ENCODE assay signal across 19 cellular contexts in genomic region chr4:154086247-154086646, GRCh38.
DNase-seq lines count a peak whose midpoint lies in the region; ATAC-seq and TF ChIP-seq lines count a peak whose summit lies in the region.
"Had no signal": no experiment of that assay in that cellular context is flagged by ENCODE, and none has a peak within 500 bp of the region (broad histone marks: within the 10 kb centered on the region; RNA-seq: fewer than 3 reads in every experiment).

No MANE protein-coding gene starts in this region.

- H3K36me3 ChIP-seq in HEK293 (ENCODE audit: control insufficient read depth in 2 of 2, insufficient read depth in 1 of 2, low read length in 2 of 2) (no peaks in the 10 kb centered on the region), kidney epithelial cell (ENCODE audit: control insufficient read depth, insufficient read depth, low read length) (no peaks in the 10 kb centered on the region), Karpas-422 (ENCODE audit: insufficient read depth, low read length) (no peaks in the 10 kb centered on the region)
- H3K36me3 ChIP-seq: HAP-1 had no signal

- H3K4me2 ChIP-seq in Karpas-422 (ENCODE audit: low read depth, low read length, poor library complexity, severe bottlenecking), result no peak overlapping the region

- H3K9me2 ChIP-seq in Karpas-422 (replicated peaks; ENCODE audit: insufficient read depth, low read length), result no peaks in the 10 kb centered on the region

- peak; percentile 17; the same call in 1 of the 2 replicates for ATAC-seq in WTC11
- ATAC-seq: HepG2 had no signal

- TF ChIP-seq CTCF in HEK293 (tag by site-specific recombination; IDR thresholded peaks at IDR 0.05) (no peak), WTC11 (IDR thresholded peaks at IDR 0.05) (no peak), kidney epithelial cell (IDR thresholded peaks at IDR 0.05; ENCODE audit: insufficient read depth, low read length, poor library complexity, severe bottlenecking) (no peak)

- H3K9me3 Mint-ChIP-seq in WTC11, result no peaks in the 10 kb centered on the region

- H3K27me3 Mint-ChIP-seq in WTC11 (ENCODE audit: low read depth), result no peaks in the 10 kb centered on the region

- H3K27me3 ChIP-seq in kidney epithelial cell (ENCODE audit: control insufficient read depth, insufficient read depth, low read length), result no peaks in the 10 kb centered on the region
- peaks cover 5% of the 10 kb centered on the region; the same call in 1 of the 2 replicates for H3K27me3 ChIP-seq in Karpas-422 (ENCODE audit: low read length)

- CTCF ChIA-PET in HEK293 (lab: Yijun Ruan, JAX) (interaction anchor here (0.7 kb wide), 1 partner anchor 161 kb away, joined by 3 read pairs; no protein-coding TSS in a partner anchor), WTC11 (lab: Charles Lee) (interaction anchor here (0.6 to 1.1 kb wide), 2 partner anchors 35 to 293 kb away, joined by 4 read pairs; no protein-coding TSS in a partner anchor)

- H3K4me3 ChIP-seq in HEK293 (ENCODE audit: low read depth, low read length) (no peak overlapping the region), kidney epithelial cell (ENCODE audit: low read depth, low read length) (no peak overlapping the region), Karpas-422 (ENCODE audit: low read length) (no peak overlapping the region)
- H3K4me3 ChIP-seq: HAP-1, SK-N-MC had no signal

- H3K4me1 Mint-ChIP-seq in WTC11, result peaks cover 8% of the 10 kb centered on the region

- no peaks in the 10 kb centered on the region for H3K36me3 Mint-ChIP-seq in WTC11

- H2AFZ ChIP-seq in Karpas-422 (ENCODE audit: low read length), result no peak overlapping the region

- no peaks in the 10 kb centered on the region for H3K79me2 ChIP-seq in Karpas-422 (ENCODE audit: low read length)

- POLR2A ChIA-PET in HEK293 (lab: Yijun Ruan, JAX) (no interaction called here), WTC11 (lab: Charles Lee) (no interaction called here)

- no peak overlapping the region for H3K27ac Mint-ChIP-seq in WTC11

- DNase-seq in A172 (ENCODE audit: low spot score) (peak; percentile 2), WTC11 (ENCODE audit: low spot score) (no peak), kidney epithelial cell (ENCODE audit: low read depth) (peak; percentile 21), Karpas-422 (no peak), DMS153 treated with DMSO at 0.1 percent for 48 hours (lab: John Stamatoyannopoulos, UW; ENCODE audit: unreplicated experiment) (no peak)
- DNase-seq in activated effector memory CD4-positive, alpha-beta T cell treated with anti-CD3 and anti-CD28 coated beads, Interleukin-2, amount 50 U/mL, for 16 hours, result no peak
- DNase-seq in stimulated activated CD4-positive, alpha-beta T cell treated with anti-CD3 and anti-CD28 coated beads, Interleukin-1b, Interleukin-23, amount 100 ng/mL, for 48 hours, result no peak
- DNase-seq: C1 segment of cervical spinal cord, KG1, MM.1S, NCI-H1092 treated with DMSO at 0.1 percent for 48 hours, NCI-H2081 treated with DMSO at 0.1 percent for 48 hours, NCI-H510A treated with DMSO at 0.1 percent for 48 hours, NCI-H82, Right ventricle myocardium superior had no signal

- H3K27ac ChIP-seq in HEK293 (ENCODE audit: extremely low read depth, low read depth, low read length) (no peak overlapping the region), Karpas-422 (ENCODE audit: low read length) (no peak overlapping the region)
- H3K27ac ChIP-seq: SK-N-MC had no signal

- H4K20me1 ChIP-seq in Karpas-422 (ENCODE audit: insufficient read depth, low read depth, low read length), result no peaks in the 10 kb centered on the region

- no peaks in the 10 kb centered on the region for H3K9me3 ChIP-seq in HEK293 (ENCODE audit: control insufficient read depth, insufficient read depth, low read depth, low read length)
- no peaks in the 10 kb centered on the region for H3K9me3 ChIP-seq in Karpas-422 (ENCODE audit: low read length)
- H3K9me3 ChIP-seq: HAP-1 had no signal

- H3K4me1 ChIP-seq in HEK293 (ENCODE audit: control insufficient read depth, insufficient read depth, low read length) (peaks cover 6% of the 10 kb centered on the region; the same call in 1 of the 2 replicates), Karpas-422 (ENCODE audit: low read length) (peaks cover 9% of the 10 kb centered on the region)
- H3K4me1 ChIP-seq: HAP-1 had no signal

- H3K9ac ChIP-seq in Karpas-422 (ENCODE audit: low read length), result no peak overlapping the region

- no peak overlapping the region for H3K4me3 Mint-ChIP-seq in WTC11

TF ChIP-seq in HEK293, 187 proteins besides CTCF, POLR2A, EP300 and RAD21:
- TF ChIP-seq ZBTB49 (tag by site-specific recombination; IDR thresholded peaks at IDR 0.05; ENCODE audit: low read depth) (no peak), ZBTB1 (tag by site-specific recombination; IDR thresholded peaks at IDR 0.05) (no peak), RBAK (tag by site-specific recombination; IDR thresholded peaks at IDR 0.05) (no peak), ZFP3 (tag by site-specific recombination; IDR thresholded peaks at IDR 0.05; ENCODE audit: low read depth) (no peak), WT1 (tag by site-specific recombination; IDR thresholded peaks at IDR 0.05) (peak; percentile 65), ZNF221 (tag by site-specific recombination; IDR thresholded peaks at IDR 0.05; ENCODE audit: borderline replicate concordance) (no peak), ZNF645 (tag by site-specific recombination; IDR thresholded peaks at IDR 0.05) (no peak)

TF ChIP-seq in WTC11, 78 proteins besides CTCF, POLR2A, EP300 and RAD21:
- no peak for TF ChIP-seq ARID4B (CRISPR knock-in tag; IDR thresholded peaks at IDR 0.05; ENCODE audit: borderline replicate concordance)
- TF ChIP-seq OVOL2 (CRISPR knock-in tag; IDR thresholded peaks at IDR 0.05; ENCODE audit: borderline replicate concordance), result no peak
- TF ChIP-seq USF2 (CRISPR knock-in tag; IDR thresholded peaks at IDR 0.05), result no peak
- no peak for TF ChIP-seq SMAD3 (CRISPR knock-in tag; IDR thresholded peaks at IDR 0.05; ENCODE audit: borderline replicate concordance)
- TF ChIP-seq ELF4 (CRISPR knock-in tag; IDR thresholded peaks at IDR 0.05; ENCODE audit: low read depth), result no peak
- no peak for TF ChIP-seq TCF7 (CRISPR knock-in tag; IDR thresholded peaks at IDR 0.05; ENCODE audit: low read depth)
TF ChIP-seq in WTC11: peak in this region for 0.

Comparison
In these comparisons a context has a peak if more than half of its experiments do, and no peak if none do; other contexts are left out.
1. DNase-seq: peak in A172 (single experiment) and kidney epithelial cell (single experiment); none in WTC11 (single experiment), Karpas-422 (single experiment), activated effector memory CD4-positive, alpha-beta T cell treated with anti-CD3 and anti-CD28 coated beads, Interleukin-2, amount 50 U/mL, for 16 hours (single experiment), DMS153 treated with DMSO at 0.1 percent for 48 hours (single experiment) and stimulated activated CD4-positive, alpha-beta T cell treated with anti-CD3 and anti-CD28 coated beads, Interleukin-1b, Interleukin-23, amount 100 ng/mL, for 48 hours (single experiment).